Comparison of ENCODE assay signal across 8 cellular contexts in the genomic region with DNA sequence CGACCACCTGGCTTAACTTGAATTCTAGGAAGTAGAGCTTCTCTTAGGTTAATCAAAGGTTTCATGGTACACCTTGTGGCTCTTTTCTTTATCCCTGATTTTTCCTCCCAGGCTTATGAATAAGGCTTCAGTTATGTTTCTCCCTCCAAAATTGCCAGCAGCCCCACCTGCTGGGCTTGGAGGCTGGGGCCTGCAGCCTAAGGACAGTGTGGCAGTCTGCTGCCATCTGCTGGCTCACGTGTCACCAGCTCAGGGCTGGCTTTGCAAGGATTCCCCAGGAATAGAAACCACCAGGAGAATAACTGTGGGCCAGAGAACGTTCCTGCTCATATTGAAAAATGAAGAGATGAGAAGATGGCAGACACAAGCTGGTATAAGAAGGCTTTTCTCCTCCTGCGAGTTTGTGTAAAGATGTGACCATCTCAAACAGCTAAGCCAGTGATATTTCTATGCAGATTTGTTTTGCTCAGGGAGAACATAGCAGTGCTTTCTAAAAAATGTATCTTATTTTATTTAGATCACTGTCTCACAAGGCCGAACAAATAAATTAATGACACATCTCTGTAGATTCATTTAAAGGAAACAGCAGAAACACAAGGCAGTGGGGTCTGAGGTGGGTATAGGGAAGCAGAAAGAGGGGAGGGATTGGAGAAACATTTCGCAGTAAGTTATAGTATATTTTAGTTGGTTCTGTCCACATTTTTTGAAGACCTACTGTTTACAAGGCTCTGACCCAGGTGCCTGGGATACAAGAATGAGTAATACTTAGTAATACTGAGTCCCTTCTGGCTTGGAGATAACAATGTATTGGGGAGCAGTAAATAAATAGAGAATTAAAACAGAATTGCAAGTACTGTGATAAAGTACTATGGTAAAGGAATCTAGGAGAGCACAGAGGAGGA.
DNase-seq lines count a peak whose midpoint lies in the region; ATAC-seq and TF ChIP-seq lines count a peak whose summit lies in the region.

No MANE protein-coding gene starts in this region.

- peak; percentile 33 for DNase-seq in DMS79 (lab: John Stamatoyannopoulos, UW)
- DNase-seq in LHCN-M2 (ENCODE audit: low read depth) = peak; percentile 87
- DNase-seq in PC-9 = peak; percentile 74 to 83
- peak; percentile 74 for DNase-seq in activated T-cell treated with anti-CD3 and anti-CD28 coated beads, Interleukin-2, amount 50 U/mL, for 1 hour
- DNase-seq in esophagus squamous epithelium (lab: John Stamatoyannopoulos, UW) = peak; percentile 9
- DNase-seq in natural killer cell treated with Interleukin-12 subunit alpha and Interleukin-12 subunit beta and Interleukin-15 and Interleukin-18, amount 100 ng/mL, for 72 hours (ENCODE audit: low spot score) = peak; percentile 63
- DNase-seq in stimulated activated naive CD4-positive, alpha-beta T cell treated with Interleukin-2 at 50 U/mL for 16 hours (lab: John Stamatoyannopoulos, UW) = peak; percentile 65

- H3K79me2 ChIP-seq in PC-9 (ENCODE audit: low read depth) = no peaks in the 10 kb centered on the region

- no peaks in the 10 kb centered on the region for H3K4me1 ChIP-seq in PC-9 (replicated peaks; ENCODE audit: insufficient read depth)
- peaks cover 0 to 6% (median 0%) of the 10 kb centered on the region in 3 donors for H3K4me1 ChIP-seq in esophagus squamous epithelium

- H3K27me3 Mint-ChIP-seq in natural killer cell treated with Interleukin-12 subunit alpha and Interleukin-12 subunit beta and Interleukin-15 and Interleukin-18, amount 100 ng/mL, for 72 hours = peaks cover 8 to 9% of the 10 kb centered on the region in 2 donors

- H3K4me1 Mint-ChIP-seq in natural killer cell treated with Interleukin-12 subunit alpha and Interleukin-12 subunit beta and Interleukin-15 and Interleukin-18, amount 100 ng/mL, for 72 hours (ENCODE audit: low read depth in 2 of 2) = peaks cover 4 to 23% of the 10 kb centered on the region in 2 donors

- H4K20me1 ChIP-seq in PC-9 (ENCODE audit: insufficient read depth) = no peaks in the 10 kb centered on the region

- no peaks in the 10 kb centered on the region for H3K9me3 Mint-ChIP-seq in natural killer cell treated with Interleukin-12 subunit alpha and Interleukin-12 subunit beta and Interleukin-15 and Interleukin-18, amount 100 ng/mL, for 72 hours

- no peaks in the 10 kb centered on the region for H3K9me2 ChIP-seq in PC-9 (ENCODE audit: insufficient read depth)

- TF ChIP-seq CTCF in PC-9 (conservative IDR thresholded peaks at IDR 0.05) (peak; percentile 95), esophagus squamous epithelium (IDR thresholded peaks at IDR 0.05) (peak; percentile 90 to 98 (median 96))

- no peaks in the 10 kb centered on the region for H3K36me3 Mint-ChIP-seq in natural killer cell treated with Interleukin-12 subunit alpha and Interleukin-12 subunit beta and Interleukin-15 and Interleukin-18, amount 100 ng/mL, for 72 hours

- H3F3A ChIP-seq in PC-9 (ENCODE audit: insufficient read depth, low read depth) = no peaks in the 10 kb centered on the region

- H3K9me3 ChIP-seq in PC-9 (ENCODE audit: insufficient read depth, low read depth) = no peaks in the 10 kb centered on the region; the same call in 1 of the 2 replicates
- no peaks in the 10 kb centered on the region for H3K9me3 ChIP-seq in esophagus squamous epithelium

- no peak overlapping the region for H3K4me2 ChIP-seq in PC-9

- peak; percentile 54 for ATAC-seq in GM21786 (IDR thresholded peaks at IDR 0.05; ENCODE audit: unreplicated experiment)
- ATAC-seq in natural killer cell treated with Interleukin-12 subunit alpha and Interleukin-12 subunit beta and Interleukin-15 and Interleukin-18, amount 100 ng/mL, for 72 hours = peak; percentile 71 to 83

- H3K27ac Mint-ChIP-seq in natural killer cell treated with Interleukin-12 subunit alpha and Interleukin-12 subunit beta and Interleukin-15 and Interleukin-18, amount 100 ng/mL, for 72 hours = no peak overlapping the region

- no peak overlapping the region for H3K4me3 ChIP-seq in PC-9
- H3K4me3 ChIP-seq in esophagus squamous epithelium = no peak overlapping the region

- H3K4me3 Mint-ChIP-seq in natural killer cell treated with Interleukin-12 subunit alpha and Interleukin-12 subunit beta and Interleukin-15 and Interleukin-18, amount 100 ng/mL, for 72 hours = no peak overlapping the region

- H3K27me3 ChIP-seq in PC-9 (ENCODE audit: insufficient read depth, low read depth) (0 out of 2 replicates have a peak, but pooled peaks cover 4% of the 10 kb centered on the region), esophagus squamous epithelium (no peaks in the 10 kb centered on the region)

- CTCF ChIA-PET in PC-9 (lab: Charles Lee) = interaction anchor here (0.9 to 1.8 kb wide), 5 partner anchors 9 to 286 kb away, joined by 4 to 7 read pairs (median 4); no protein-coding TSS in a partner anchor

- no TSS peak for BruUV-seq in PC-9 (replicated peaks; lab: Mats Ljungman, UMichigan)

- WGBS in esophagus squamous epithelium, 2 donors = 35 to 37% methylated on average over 6 of the region's 6 CpGs

- no peak for TF ChIP-seq POLR2A in esophagus squamous epithelium (IDR thresholded peaks at IDR 0.05)

- H3K36me3 ChIP-seq in PC-9 (ENCODE audit: low read depth) = no peaks in the 10 kb centered on the region
- H3K36me3 ChIP-seq in esophagus squamous epithelium = no peaks in the 10 kb centered on the region

- H2AFZ ChIP-seq in PC-9 = no peak overlapping the region

- intact Hi-C loops in PC-9 (cut with micrococcal nuclease; ENCODE audit: unreplicated experiment) = loop anchor here (1.0 to 10.0 kb wide), 6 partner anchors 284 to 1183 kb away; no protein-coding TSS in a partner anchor
- intact Hi-C loops in esophagus squamous epithelium (cut with DNase I) = loop anchor here (5.0 kb wide), 1 partner anchor 281 kb away; no protein-coding TSS in a partner anchor

- H3K27ac ChIP-seq in PC-9 (no peak overlapping the region), esophagus squamous epithelium (no peak overlapping the region)

- POLR2A ChIA-PET in PC-9 (lab: Charles Lee; ENCODE audit: unreplicated experiment) = interaction anchor here (0.7 kb wide), 1 partner anchor 1375 kb away, joined by 3 read pairs; no protein-coding TSS in a partner anchor

Comparison
In these comparisons a context has a peak if more than half of its experiments do, and no peak if none do; other contexts are left out.
1. DNase-seq: peak in every context shown above with its lines; median percentile 87 in LHCN-M2; 78 in PC-9; 74 in activated T-cell treated with anti-CD3 and anti-CD28 coated beads, Interleukin-2, amount 50 U/mL, for 1 hour; 65 in stimulated activated naive CD4-positive, alpha-beta T cell treated with Interleukin-2 at 50 U/mL for 16 hours; 63 in natural killer cell treated with Interleukin-12 subunit alpha and Interleukin-12 subunit beta and Interleukin-15 and Interleukin-18, amount 100 ng/mL, for 72 hours; 33 in DMS79; 9 in esophagus squamous epithelium.